18 cellular contexts compared by ENCODE assay signal in the genomic region with DNA sequence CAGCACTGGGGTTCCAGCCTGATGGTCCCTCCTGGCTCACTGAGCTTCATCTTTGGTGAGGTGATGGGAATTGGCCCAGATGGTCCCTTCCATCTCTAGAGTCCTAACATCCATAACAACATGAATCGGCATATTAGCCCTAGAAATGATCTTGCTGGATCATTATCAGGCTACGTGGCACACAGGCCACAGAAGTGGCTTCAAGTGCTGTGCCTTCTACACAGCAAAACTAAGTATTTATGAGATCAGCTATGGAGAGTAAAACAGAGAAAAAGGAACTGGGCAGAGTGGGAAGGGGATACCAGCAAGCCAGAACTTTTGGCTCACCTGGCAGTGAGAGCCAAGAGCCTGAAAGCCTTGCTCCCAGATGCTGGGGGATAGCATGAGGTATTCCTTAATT.
"Had no signal": no experiment of that assay in that cellular context is flagged by ENCODE, and none has a peak within 500 bp of the region (broad histone marks: within the 10 kb centered on the region; RNA-seq: fewer than 3 reads in every experiment).

No MANE protein-coding gene starts in this region.

- H3K27ac ChIP-seq: parathyroid adenoma, tibial artery, WERI-Rb-1 had no signal

- H3K4me3 Mint-ChIP-seq: activated naive CD4-positive, alpha-beta T cell treated with anti-CD3 and anti-CD28 coated beads for 36 hours; activated T-cell treated with anti-CD3 and anti-CD28 coated beads, Interleukin-2, amount 50 U/mL, for 4 hours; brain; memory B cell; nephron progenitor cell; stimulated activated naive CD8-positive, alpha-beta T cell treated with anti-CD3 and anti-CD28 coated beads, Interleukin-15, amount 100 ng/mL, for 72 hours; T-helper 2 cell treated with Interferon-gamma antibody and Interleukin-4, amounts not matched to agents 5 μg/mL and 100 μg/mL, for 36 hours had no signal

- H2AFZ ChIP-seq: parathyroid adenoma had no signal

- DNase-seq: activated CD8-positive, alpha-beta memory T cell treated with anti-CD3 and anti-CD28 coated beads, Interleukin-2, amount 50 U/mL, for 4 hours; activated naive CD4-positive, alpha-beta T cell treated with anti-CD3 and anti-CD28 coated beads for 36 hours; activated T-cell treated with anti-CD3 and anti-CD28 coated beads, Interleukin-2, amount 50 U/mL, for 4 hours; aorta; effector CD4-positive, alpha-beta T cell; heart right ventricle; left colon; nephron progenitor cell; nucleus accumbens; right cardiac atrium; stimulated activated CD4-positive, alpha-beta T cell treated with anti-CD3 and anti-CD28 coated beads, Interleukin-4, amount 100 ng/mL, for 24 hours; stimulated activated naive CD8-positive, alpha-beta T cell treated with anti-CD3 and anti-CD28 coated beads, Interleukin-15, amount 100 ng/mL, for 72 hours; tibial artery; WERI-Rb-1 had no signal

- H3K4me3 ChIP-seq: heart right ventricle, tibial artery had no signal

- H3K9me3 ChIP-seq: heart right ventricle, tibial artery had no signal

- H3K36me3 ChIP-seq: heart right ventricle, tibial artery, WERI-Rb-1 had no signal

- H3K4me1 ChIP-seq: parathyroid adenoma had no signal

- H3K36me3 Mint-ChIP-seq: memory B cell had no signal

- H3K9me3 Mint-ChIP-seq: activated naive CD4-positive, alpha-beta T cell treated with anti-CD3 and anti-CD28 coated beads for 36 hours; activated T-cell treated with anti-CD3 and anti-CD28 coated beads, Interleukin-2, amount 50 U/mL, for 4 hours; brain; memory B cell; nephron progenitor cell; stimulated activated naive CD8-positive, alpha-beta T cell treated with anti-CD3 and anti-CD28 coated beads, Interleukin-15, amount 100 ng/mL, for 72 hours; T-helper 2 cell treated with Interferon-gamma antibody and Interleukin-4, amounts not matched to agents 5 μg/mL and 100 μg/mL, for 36 hours had no signal

- H3K27me3 ChIP-seq: heart right ventricle, tibial artery had no signal

- ATAC-seq: activated T-cell treated with anti-CD3 and anti-CD28 coated beads, Interleukin-2, amount 50 U/mL, for 4 hours; heart right ventricle; left colon; right cardiac atrium; stimulated activated naive CD8-positive, alpha-beta T cell treated with anti-CD3 and anti-CD28 coated beads, Interleukin-15, amount 100 ng/mL, for 72 hours had no signal

- H3K27me3 Mint-ChIP-seq: brain; stimulated activated naive CD8-positive, alpha-beta T cell treated with anti-CD3 and anti-CD28 coated beads, Interleukin-15, amount 100 ng/mL, for 72 hours had no signal

- H3K27ac Mint-ChIP-seq: activated naive CD4-positive, alpha-beta T cell treated with anti-CD3 and anti-CD28 coated beads for 36 hours; brain; memory B cell; nephron progenitor cell; T-helper 2 cell treated with Interferon-gamma antibody and Interleukin-4, amounts not matched to agents 5 μg/mL and 100 μg/mL, for 36 hours had no signal
